8 cellular contexts compared by ENCODE assay signal in the genomic region with DNA sequence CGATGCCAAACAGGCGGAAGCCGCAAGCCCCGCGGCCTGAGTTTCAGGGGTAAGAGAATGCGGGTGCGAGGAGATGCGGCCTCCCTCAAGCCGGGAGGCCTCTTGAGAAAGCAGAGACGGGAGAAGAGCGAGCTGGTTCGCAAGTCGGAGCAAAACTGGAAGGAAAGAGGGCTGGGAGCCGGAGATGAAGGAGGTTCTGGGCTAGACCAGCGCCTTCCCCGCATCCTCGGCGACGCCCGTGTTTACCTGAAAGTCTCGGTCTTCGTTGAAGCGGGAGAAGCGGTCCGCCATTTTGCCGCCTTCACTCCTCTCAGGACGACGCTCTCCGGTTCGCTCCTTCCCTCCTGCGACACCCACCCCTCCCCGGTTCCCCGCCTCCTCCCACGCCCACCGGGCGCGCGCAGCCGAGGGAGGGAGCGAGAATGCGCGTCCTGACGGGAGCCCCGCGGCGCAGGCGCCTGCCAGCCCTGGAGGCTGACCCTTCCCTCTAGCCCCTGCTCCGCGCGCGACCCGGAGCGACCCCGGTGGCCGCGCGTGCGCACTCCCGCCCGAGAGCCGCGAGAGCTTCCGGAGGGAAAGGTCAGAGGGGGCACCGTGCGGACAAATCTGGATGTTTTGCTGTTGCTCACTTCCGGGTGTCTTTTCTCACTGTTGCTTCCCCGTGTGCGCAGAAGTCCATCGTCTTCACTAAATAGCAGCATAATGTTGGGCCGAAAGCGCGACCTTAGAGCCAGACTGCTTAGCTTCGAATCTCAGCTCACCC. TPM values are rescaled to one million over a fixed set of nuclear protein-coding genes. Genes with fewer than 3 reads are reported as not detected.
DNase-seq lines count a peak whose midpoint lies in the region; ATAC-seq and TF ChIP-seq lines count a peak whose summit lies in the region.

A gene (minus strand): TSS at position 327 of the 763 bp plus-strand sequence. CDS start 36 bp downstream, at position 291.

- H2AFZ ChIP-seq in fibroblast of lung (ENCODE audit: low read length) = peak within 1 kb of the TSS; percentile 92

- POLR2A ChIA-PET in naive thymus-derived CD8-positive, alpha-beta T cell (lab: Charles Lee) = interaction anchor here (0.6 to 1.4 kb wide), 11 partner anchors 8 to 437 kb away, joined by 3 to 7 read pairs (median 4); a partner anchor contains a TSS

- peak within 1 kb of the TSS; percentile 95 to 99 (median 97) for H3K27ac Mint-ChIP-seq in naive thymus-derived CD8-positive, alpha-beta T cell
- peak within 1 kb of the TSS; percentile 99 for H3K27ac Mint-ChIP-seq in stimulated activated naive B cell treated with anti-CD40 and anti-IgM and Interleukin-4, amounts not matched to agents 10 μg/mL and 1 μg/mL and 100 μg/mL, for 72 hours

- no peak for TF ChIP-seq CTCF in LNCaP clone FGC (IDR thresholded peaks at IDR 0.05; ENCODE audit: control insufficient read depth, extremely low read depth, insufficient read depth)
- no peak for TF ChIP-seq CTCF in fibroblast of lung (conservative IDR thresholded peaks at IDR 0.05 in 1 of 2, IDR thresholded peaks at IDR 0.05 in 1 of 2; ENCODE audit: low read depth in 1 of 2, low read length in 2 of 2)

- no peaks in the 10 kb centered on the region for H3K36me3 ChIP-seq in fibroblast of lung (ENCODE audit: control insufficient read depth, insufficient read depth, low read length)

- peak within 1 kb of the TSS; percentile 94 for H3K9ac ChIP-seq in fibroblast of lung (ENCODE audit: insufficient read depth, low read length)

- peak within 1 kb of the TSS; percentile 93 for H3K27ac ChIP-seq in fibroblast of lung (ENCODE audit: insufficient read depth, low read length)

- no peaks in the 10 kb centered on the region for H4K20me1 ChIP-seq in fibroblast of lung (ENCODE audit: control insufficient read depth, extremely low read depth, insufficient read depth, low read length)

- H3K4me3 ChIP-seq in LNCaP clone FGC (ENCODE audit: low read depth, low read length) = peak within 1 kb of the TSS; percentile 81
- H3K4me3 ChIP-seq in fibroblast of lung (replicated peaks in 1 of 4; ENCODE audit: control extremely low read depth in 1 of 4, insufficient read depth in 1 of 4, low read depth in 3 of 4, low read length in 4 of 4) = peak within 1 kb of the TSS; percentile 73 to 96 (median 82)

- no peaks in the 10 kb centered on the region for H3K9me3 ChIP-seq in fibroblast of lung (ENCODE audit: control insufficient read depth, insufficient read depth, low read depth, low read length)

- no peaks in the 10 kb centered on the region for H3K27me3 ChIP-seq in fibroblast of lung (ENCODE audit: control insufficient read depth, insufficient read depth, low read length)

- H3K79me2 ChIP-seq in fibroblast of lung (ENCODE audit: control insufficient read depth, insufficient read depth, low read length) = peaks cover 48% of the 10 kb centered on the region

- H3K9me3 Mint-ChIP-seq in naive thymus-derived CD8-positive, alpha-beta T cell = peaks cover 0 to 2% (median 0%) of the 10 kb centered on the region in 9 donors
- no peaks in the 10 kb centered on the region for H3K9me3 Mint-ChIP-seq in stimulated activated naive B cell treated with anti-CD40 and anti-IgM and Interleukin-4, amounts not matched to agents 10 μg/mL and 1 μg/mL and 100 μg/mL, for 72 hours

- DNase-seq in Daoy (ENCODE audit: low read depth) = peak; percentile 94
- DNase-seq in GOT3 (lab: John Stamatoyannopoulos, UW) = peak; percentile 89
- peak; percentile 69 for DNase-seq in LNCaP clone FGC (ENCODE audit: low read depth)
- peak; percentile 96 for DNase-seq in RPMI8226
- DNase-seq in activated T-helper 1 cell treated with anti-CD3 and anti-CD28 coated beads, Interleukin-2, amount 50 U/mL, for 16 hours (ENCODE audit: low read depth in 1 of 2, low spot score in 1 of 2) = peak; percentile 85 to 89
- peak; percentile 89 to 95 for DNase-seq in fibroblast of lung (ENCODE audit: low read depth in 2 of 2)
- peak; percentile 90 to 96 (median 94) for DNase-seq in naive thymus-derived CD8-positive, alpha-beta T cell
- peak; percentile 98 for DNase-seq in stimulated activated naive B cell treated with anti-CD40 and anti-IgM and Interleukin-4, amounts not matched to agents 10 μg/mL and 1 μg/mL and 100 μg/mL, for 72 hours

- no peaks in the 10 kb centered on the region for H3K4me1 ChIP-seq in fibroblast of lung (ENCODE audit: control insufficient read depth, extremely low read depth, insufficient read depth, low read length)

- H3K4me3 Mint-ChIP-seq in naive thymus-derived CD8-positive, alpha-beta T cell = peak within 1 kb of the TSS; percentile 93 to 98 (median 97)
- H3K4me3 Mint-ChIP-seq in stimulated activated naive B cell treated with anti-CD40 and anti-IgM and Interleukin-4, amounts not matched to agents 10 μg/mL and 1 μg/mL and 100 μg/mL, for 72 hours = peak within 1 kb of the TSS; percentile 95 to 100

- H3K4me2 ChIP-seq in fibroblast of lung (ENCODE audit: extremely low read depth, insufficient read depth, low read length) = peak within 1 kb of the TSS; percentile 95

- H3K4me1 Mint-ChIP-seq in naive thymus-derived CD8-positive, alpha-beta T cell = peaks cover 17 to 52% (median 44%) of the 10 kb centered on the region in 4 donors
- H3K4me1 Mint-ChIP-seq in stimulated activated naive B cell treated with anti-CD40 and anti-IgM and Interleukin-4, amounts not matched to agents 10 μg/mL and 1 μg/mL and 100 μg/mL, for 72 hours = peaks cover 9 to 23% of the 10 kb centered on the region in 2 donors

- peaks cover 0 to 9% (median 1%) of the 10 kb centered on the region in 3 donors for H3K36me3 Mint-ChIP-seq in naive thymus-derived CD8-positive, alpha-beta T cell
- H3K36me3 Mint-ChIP-seq in stimulated activated naive B cell treated with anti-CD40 and anti-IgM and Interleukin-4, amounts not matched to agents 10 μg/mL and 1 μg/mL and 100 μg/mL, for 72 hours = peaks cover 3 to 5% of the 10 kb centered on the region in 2 donors

- peaks cover 3 to 7% (median 4%) of the 10 kb centered on the region in 5 donors for H3K27me3 Mint-ChIP-seq in naive thymus-derived CD8-positive, alpha-beta T cell
- H3K27me3 Mint-ChIP-seq in stimulated activated naive B cell treated with anti-CD40 and anti-IgM and Interleukin-4, amounts not matched to agents 10 μg/mL and 1 μg/mL and 100 μg/mL, for 72 hours = peaks cover 10 to 19% of the 10 kb centered on the region in 2 donors

- ATAC-seq in naive thymus-derived CD8-positive, alpha-beta T cell = peak; percentile 88 to 91
- ATAC-seq in stimulated activated naive B cell treated with anti-CD40 and anti-IgM and Interleukin-4, amounts not matched to agents 10 μg/mL and 1 μg/mL and 100 μg/mL, for 72 hours (replicated peaks) = peak; percentile 93 to 95

RNA-seq across cellular contexts. Expression of the gene that starts here (rescaled TPM):
- total RNA-seq in Daoy (2014; rRNA removed; shearing (Covaris generic)) = 6.3 and 7.7 TPM in 2 replicates
- total RNA-seq in fibroblast of lung = 13.4 and 19.3 TPM in 2 replicates
- 13.7 and 14.0 TPM in 2 replicates for polyA plus RNA-seq in fibroblast of lung
- 11.7 and 15.1 TPM in 2 replicates for polyA plus RNA-seq in fibroblast of lung (2012)
- polyA minus RNA-seq in fibroblast of lung (ENCODE audit: low replicate concordance) = 17.9 and 21.9 TPM in 2 replicates
- 10 to 100 TPM; 73.1 to 94.8 TPM for total RNA-seq in naive thymus-derived CD8-positive, alpha-beta T cell
- polyA plus RNA-seq in naive thymus-derived CD8-positive, alpha-beta T cell = 10 to 100 TPM; 32.9 to 61.4 (median 44.7) TPM

Comparison
In these comparisons a context has a peak if more than half of its experiments do, and no peak if none do; other contexts are left out.
1. Peak in every context shown above with its lines: DNase-seq, ATAC-seq, H3K4me3 ChIP-seq and H3K27ac ChIP-seq.